In genomic region chr2:96534701-96535181, GRCh38 we compare ENCODE assay signal across 12 cellular contexts. TPM values are rescaled to one million over a fixed set of nuclear protein-coding genes. Genes with fewer than 3 reads are reported as not detected.
DNase-seq lines count a peak whose midpoint lies in the region; FAIRE-seq and TF ChIP-seq lines count a peak whose summit lies in the region.
"Had no signal": no experiment of that assay in that cellular context is flagged by ENCODE, and none has a peak within 500 bp of the region (broad histone marks: within the 10 kb centered on the region; RNA-seq: fewer than 3 reads in every experiment).

No MANE protein-coding gene starts in this region.

- CTCF ChIA-PET in CD8-positive, alpha-beta memory T cell (lab: Charles Lee) = interaction anchor here (0.6 to 12.4 kb wide), 3 partner anchors 16 to 569 kb away, joined by 3 to 117 read pairs (median 4); no protein-coding TSS in a partner anchor
- CTCF ChIA-PET in MCF 10A (lab: Yijun Ruan, JAX) = interaction anchor here (0.6 to 5.0 kb wide), 8 partner anchors 12 to 265 kb away, joined by 3 to 46 read pairs (median 4); no protein-coding TSS in a partner anchor

- intact Hi-C loops in MCF 10A (cut with micrococcal nuclease) (no loop called here), posterior vena cava (cut with DNase I) (no loop called here)

- H3K4me3 Mint-ChIP-seq in CD8-positive, alpha-beta memory T cell = peak overlapping the region in 2 of 7 donors; percentile 12 to 63
- no peak overlapping the region for H3K4me3 Mint-ChIP-seq in MCF 10A (ENCODE audit: unreplicated experiment)

- H3K4me1 ChIP-seq in CD8-positive, alpha-beta memory T cell (ENCODE audit: insufficient read depth, low read length) = peaks cover 45% of the 10 kb centered on the region
- H3K4me1 ChIP-seq in small intestine (ENCODE audit: control insufficient read depth in 2 of 2, insufficient read depth in 1 of 2, low read depth in 1 of 2, low read length in 1 of 2) = peaks cover 0 to 12% of the 10 kb centered on the region in 2 donors

- BruUV-seq in MCF 10A (replicated peaks; lab: Mats Ljungman, UMichigan) = no TSS peak

- H3K27me3 Mint-ChIP-seq in CD8-positive, alpha-beta memory T cell = peaks cover 0 to 10% of the 10 kb centered on the region in 2 donors
- H3K27me3 Mint-ChIP-seq in MCF 10A (ENCODE audit: insufficient read depth, unreplicated experiment) = peaks cover 6% of the 10 kb centered on the region

- no peak overlapping the region for H3K27ac ChIP-seq in CD8-positive, alpha-beta memory T cell (ENCODE audit: low read depth, low read length)
- H3K27ac ChIP-seq in small intestine (ENCODE audit: low read depth in 1 of 2, low read length in 1 of 2) = no peak overlapping the region

- TF ChIP-seq CTCF in MCF 10A (IDR thresholded peaks at IDR 0.05; ENCODE audit: unreplicated experiment) = no peak
- no peak for TF ChIP-seq CTCF in D721Med (IDR thresholded peaks at IDR 0.05; ENCODE audit: insufficient read depth, missing control alignments)

- POLR2A ChIA-PET in CD8-positive, alpha-beta memory T cell (lab: Charles Lee) = no interaction called here
- POLR2A ChIA-PET in MCF 10A (lab: Yijun Ruan, JAX) = interaction anchor here (0.7 to 4.1 kb wide), 11 partner anchors 10 to 1116 kb away, joined by 3 to 19 read pairs (median 4); partner anchors contain the start of gene CNNM3

- no peaks in the 10 kb centered on the region for H3K9me3 ChIP-seq in CD8-positive, alpha-beta memory T cell (ENCODE audit: low read length)
- no peaks in the 10 kb centered on the region for H3K9me3 ChIP-seq in small intestine (ENCODE audit: control insufficient read depth, low read depth)

- H3K36me3 Mint-ChIP-seq in CD8-positive, alpha-beta memory T cell = peaks cover 0 to 21% (median 0%) of the 10 kb centered on the region in 3 donors
- H3K36me3 Mint-ChIP-seq in MCF 10A (ENCODE audit: insufficient read depth, unreplicated experiment) = peaks cover 6% of the 10 kb centered on the region

- H3K27me3 ChIP-seq in CD8-positive, alpha-beta memory T cell (ENCODE audit: insufficient read depth, low read length, poor library complexity, severe bottlenecking) = no peaks in the 10 kb centered on the region
- no peaks in the 10 kb centered on the region for H3K27me3 ChIP-seq in small intestine (ENCODE audit: control insufficient read depth in 2 of 2, insufficient read depth in 2 of 2, low read length in 2 of 2)

- peak overlapping the region in 5 of 8 donors; percentile 33 to 81 (median 48) for H3K27ac Mint-ChIP-seq in CD8-positive, alpha-beta memory T cell
- H3K27ac Mint-ChIP-seq in MCF 10A (ENCODE audit: low read depth, unreplicated experiment) = peak overlapping the region; percentile 11

- H3K4me3 ChIP-seq in CD8-positive, alpha-beta memory T cell (ENCODE audit: low read length) = no peak overlapping the region
- H3K4me3 ChIP-seq in small intestine (ENCODE audit: low read depth in 1 of 2, low read length in 2 of 2) = no peak overlapping the region

- no peak for DNase-seq in CD8-positive, alpha-beta memory T cell
- DNase-seq in NCI-H1105 treated with DMSO at 0.1 percent for 48 hours (lab: John Stamatoyannopoulos, UW) (peak; percentile 80), MCF 10A (ENCODE audit: unreplicated experiment) (peak; percentile 84), posterior vena cava (ENCODE audit: low spot score) (peak; percentile 67), cerebellar cortex (ENCODE audit: low spot score) (no peak), small intestine (no peak), D721Med (ENCODE audit: insufficient read length, low spot score) (no peak)
- no peak for DNase-seq in stimulated activated CD4-positive, alpha-beta T cell treated with anti-CD3 and anti-CD28 coated beads, Interleukin-2, amount 100 ng/mL, for 24 hours
- DNase-seq: activated CD4-positive, CD25-positive, alpha-beta regulatory T cell; Calu3 had no signal

- no peaks in the 10 kb centered on the region for H3K36me3 ChIP-seq in CD8-positive, alpha-beta memory T cell (ENCODE audit: insufficient read depth, low read length)
- no peaks in the 10 kb centered on the region for H3K36me3 ChIP-seq in small intestine (ENCODE audit: control insufficient read depth in 2 of 2, insufficient read depth in 2 of 2, low read length in 2 of 2)

- no peak for FAIRE-seq in small intestine (lab: Jason Lieb, UNC)
- FAIRE-seq in D721Med (lab: Jason Lieb, UNC) = no peak
- FAIRE-seq: islet of Langerhans had no signal

- H3K4me1 Mint-ChIP-seq in CD8-positive, alpha-beta memory T cell = peaks cover 40 to 62% (median 40%) of the 10 kb centered on the region in 3 donors
- peaks cover 22% of the 10 kb centered on the region for H3K4me1 Mint-ChIP-seq in MCF 10A (ENCODE audit: insufficient read depth, unreplicated experiment)

- 33 to 55% (median 33%) methylated on average over 5 of the region's 5 CpGs for WGBS in small intestine, 3 donors

- peaks cover 0 to 2% (median 0%) of the 10 kb centered on the region in 5 donors for H3K9me3 Mint-ChIP-seq in CD8-positive, alpha-beta memory T cell
- no peaks in the 10 kb centered on the region for H3K9me3 Mint-ChIP-seq in MCF 10A (ENCODE audit: unreplicated experiment)

RNA-seq across cellular contexts. Expression of gene ARID5A, which starts 1.8 kb away (rescaled TPM):
- total RNA-seq in CD8-positive, alpha-beta memory T cell = 100 to 1,000 TPM; 146 to 147 TPM
- 84.0 TPM for polyA plus RNA-seq in CD8-positive, alpha-beta memory T cell
- total RNA-seq in MCF 10A (2022) (3.0 and 3.4 TPM in 2 replicates), posterior vena cava (100 to 1,000 TPM in 1 of 2 donors, 10 to 100 TPM in 1; 67.4 to 179 TPM)
- polyA plus RNA-seq in small intestine = 10 to 100 TPM in 1 of 3 donors, 1 to 10 TPM in 2; 2.9 to 15.2 (median 8.6) TPM

RNA-seq across cellular contexts. Expression of gene NEURL3, which starts 29.6 kb away (rescaled TPM):
- under 1 TPM in 1 of 2 experiments, not detected in 1; 0.22 TPM for total RNA-seq in CD8-positive, alpha-beta memory T cell
- not detected for polyA plus RNA-seq in CD8-positive, alpha-beta memory T cell
- total RNA-seq in MCF 10A (2022) (not detected in 2 replicates), posterior vena cava (under 1 TPM in 1 of 2 donors, not detected in 1; 0.14 TPM)
- 1 to 10 TPM in 2 of 3 donors, under 1 TPM in 1; 0.61 to 6.2 (median 3.1) TPM for polyA plus RNA-seq in small intestine
- total RNA-seq: pulmonary artery endothelial cell had no signal

Comparison
In these comparisons a context has a peak if more than half of its experiments do, and no peak if none do; other contexts are left out.
1. DNase-seq: peak in NCI-H1105 treated with DMSO at 0.1 percent for 48 hours (single experiment), MCF 10A (single experiment) and posterior vena cava (single experiment); none in CD8-positive, alpha-beta memory T cell (0 of 5), cerebellar cortex (single experiment), small intestine (single experiment), stimulated activated CD4-positive, alpha-beta T cell treated with anti-CD3 and anti-CD28 coated beads, Interleukin-2, amount 100 ng/mL, for 24 hours (0 of 2) and D721Med (single experiment).
2. RNA of gene ARID5A, which starts 1.8 kb away (total RNA-seq): 67.4 to 179 TPM in posterior vena cava and 146 to 147 TPM in CD8-positive, alpha-beta memory T cell; 3.0 to 3.4 TPM in MCF 10A; every median in the first group is over 10 times any median in the second.